ENCODE assay signal across 1 cellular context in the genomic region with DNA sequence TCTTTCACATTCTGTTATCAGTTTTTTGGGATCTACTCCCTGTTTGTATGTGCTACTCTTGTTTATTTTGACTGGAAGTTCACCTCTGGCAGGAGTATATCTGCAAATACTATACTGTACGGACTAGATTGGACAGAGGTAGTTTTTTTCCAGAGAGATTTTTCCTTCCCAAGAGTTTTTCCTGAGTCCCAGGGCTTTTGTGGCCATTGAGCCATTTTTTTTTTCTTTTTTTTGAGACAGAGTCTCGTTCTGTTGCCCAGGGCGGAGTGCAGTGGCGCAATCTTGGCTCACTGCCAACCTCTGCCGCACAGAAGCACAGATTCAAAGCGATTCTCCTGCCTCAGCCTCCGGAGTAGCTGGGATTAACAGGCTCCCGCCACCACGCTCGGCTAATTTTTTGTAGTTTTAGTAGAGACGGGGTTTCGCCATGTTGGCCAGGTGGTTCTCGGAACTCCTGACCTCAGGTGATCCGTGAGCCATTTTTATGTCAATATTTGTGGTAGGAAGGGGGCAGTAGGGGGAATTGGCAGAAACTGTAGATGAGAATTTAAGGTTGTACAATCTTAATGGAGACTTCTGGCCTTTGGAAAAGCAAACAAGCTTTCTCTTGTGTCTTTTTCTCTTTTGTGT.
TF ChIP-seq lines count a peak whose summit lies in the region.

No MANE protein-coding gene starts in this region.

TF ChIP-seq in HepG2, 621 proteins besides CTCF, POLR2A, EP300 and RAD21 (continued from another document and continues in another):
- TF ChIP-seq, protein P1, sequence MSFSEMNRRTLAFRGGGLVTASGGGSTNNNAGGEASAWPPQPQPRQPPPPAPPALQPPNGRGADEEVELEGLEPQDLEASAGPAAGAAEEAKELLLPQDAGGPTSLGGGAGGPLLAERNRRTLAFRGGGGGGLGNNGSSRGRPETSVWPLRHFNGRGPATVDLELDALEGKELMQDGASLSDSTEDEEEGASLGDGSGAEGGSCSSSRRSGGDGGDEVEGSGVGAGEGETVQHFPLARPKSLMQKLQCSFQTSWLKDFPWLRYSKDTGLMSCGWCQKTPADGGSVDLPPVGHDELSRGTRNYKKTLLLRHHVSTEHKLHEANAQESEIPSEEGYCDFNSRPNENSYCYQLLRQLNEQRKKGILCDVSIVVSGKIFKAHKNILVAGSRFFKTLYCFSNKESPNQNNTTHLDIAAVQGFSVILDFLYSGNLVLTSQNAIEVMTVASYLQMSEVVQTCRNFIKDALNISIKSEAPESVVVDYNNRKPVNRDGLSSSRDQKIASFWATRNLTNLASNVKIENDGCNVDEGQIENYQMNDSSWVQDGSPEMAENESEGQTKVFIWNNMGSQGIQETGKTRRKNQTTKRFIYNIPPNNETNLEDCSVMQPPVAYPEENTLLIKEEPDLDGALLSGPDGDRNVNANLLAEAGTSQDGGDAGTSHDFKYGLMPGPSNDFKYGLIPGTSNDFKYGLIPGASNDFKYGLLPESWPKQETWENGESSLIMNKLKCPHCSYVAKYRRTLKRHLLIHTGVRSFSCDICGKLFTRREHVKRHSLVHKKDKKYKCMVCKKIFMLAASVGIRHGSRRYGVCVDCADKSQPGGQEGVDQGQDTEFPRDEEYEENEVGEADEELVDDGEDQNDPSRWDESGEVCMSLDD (CRISPR knock-in tag; IDR thresholded peaks at IDR 0.05; ENCODE audit: borderline replicate concordance), result no peak
- TF ChIP-seq KAT2B (IDR thresholded peaks at IDR 0.05; ENCODE audit: borderline replicate concordance, low read depth, low read length) (no peak), GPN1 (CRISPR knock-in tag; IDR thresholded peaks at IDR 0.05; ENCODE audit: borderline replicate concordance) (no peak), KDM5B (CRISPR knock-in tag; IDR thresholded peaks at IDR 0.05; ENCODE audit: borderline replicate concordance) (no peak), CHD4 (IDR thresholded peaks at IDR 0.05; ENCODE audit: borderline replicate concordance, low read length) (peak; percentile 37; the same call in 1 of the 2 replicates), HCFC1 (IDR thresholded peaks at IDR 0.05; ENCODE audit: low read depth, low read length) (no peak), DMAP1 (CRISPR knock-in tag; IDR thresholded peaks at IDR 0.05) (peak; percentile 64; the same call in 1 of the 2 replicates), ZNF564 (CRISPR knock-in tag; IDR thresholded peaks at IDR 0.05) (no peak), GTF3A (CRISPR knock-in tag; conservative IDR thresholded peaks at IDR 0.05) (no peak), XBP1 (CRISPR knock-in tag; IDR thresholded peaks at IDR 0.05) (no peak), PRPF4 (IDR thresholded peaks at IDR 0.05; ENCODE audit: low read depth, low read length, poor library complexity, severe bottlenecking) (no peak), ZFY (CRISPR knock-in tag; IDR thresholded peaks at IDR 0.05) (0 out of 2 replicates have a peak, but pooled peaks have one; percentile 14), ONECUT2 (CRISPR knock-in tag; IDR thresholded peaks at IDR 0.05) (no peak), SAP130 (CRISPR knock-in tag; IDR thresholded peaks at IDR 0.05; ENCODE audit: low read depth) (peak; percentile 79), SIX1 (CRISPR knock-in tag; IDR thresholded peaks at IDR 0.05; ENCODE audit: borderline replicate concordance) (peak; percentile 77), ZNF691 (CRISPR knock-in tag; IDR thresholded peaks at IDR 0.05; ENCODE audit: borderline replicate concordance, low read depth) (peak; percentile 44; the same call in 1 of the 2 replicates), DNMT1 (CRISPR knock-in tag; IDR thresholded peaks at IDR 0.05) (no peak), REPIN1 (CRISPR knock-in tag; IDR thresholded peaks at IDR 0.05; ENCODE audit: borderline replicate concordance, low read depth) (peak; percentile 83; the same call in 1 of the 2 replicates), HHEX (CRISPR knock-in tag; IDR thresholded peaks at IDR 0.05) (0 out of 2 replicates have a peak, but pooled peaks have one; percentile 12), ELF3 (CRISPR knock-in tag; IDR thresholded peaks at IDR 0.05) (peak; percentile 58), ZNF207 (IDR thresholded peaks at IDR 0.05; ENCODE audit: borderline replicate concordance) (no peak), KLF11 (CRISPR knock-in tag; IDR thresholded peaks at IDR 0.05) (no peak), ZFAT (CRISPR knock-in tag; conservative IDR thresholded peaks at IDR 0.05) (no peak), ZMYM4 (CRISPR knock-in tag; IDR thresholded peaks at IDR 0.05) (peak; percentile 95), NRL (CRISPR knock-in tag; IDR thresholded peaks at IDR 0.05; ENCODE audit: borderline replicate concordance) (no peak), SETDB1 (CRISPR knock-in tag; IDR thresholded peaks at IDR 0.05; ENCODE audit: borderline replicate concordance) (no peak), ZKSCAN5 (CRISPR knock-in tag; IDR thresholded peaks at IDR 0.05) (no peak), NR3C1 (CRISPR knock-in tag; IDR thresholded peaks at IDR 0.05) (no peak), ZNF782 (CRISPR knock-in tag; IDR thresholded peaks at IDR 0.05; ENCODE audit: borderline replicate concordance) (no peak), ZKSCAN1 (IDR thresholded peaks at IDR 0.05; ENCODE audit: low read length) (0 out of 2 replicates have a peak, but pooled peaks have one; percentile 27), PHF21A (CRISPR knock-in tag; IDR thresholded peaks at IDR 0.05) (peak; percentile 94), GATA4 (IDR thresholded peaks at IDR 0.05; ENCODE audit: borderline replicate concordance, low read depth) (peak; percentile 72; the same call in 1 of the 2 replicates), ZNF12 (CRISPR knock-in tag; IDR thresholded peaks at IDR 0.05) (peak; percentile 75; the same call in 1 of the 2 replicates), ATF4 (CRISPR knock-in tag; IDR thresholded peaks at IDR 0.05) (peak in 1 of 2 experiments; percentile 70; a peak in 2 of 4 replicates), KDM2A (CRISPR knock-in tag; IDR thresholded peaks at IDR 0.05; ENCODE audit: borderline replicate concordance, low read depth) (peak; percentile 84), ZNF44 (CRISPR knock-in tag; IDR thresholded peaks at IDR 0.05) (peak; percentile 52; the same call in 1 of the 2 replicates), ZBTB43 (CRISPR knock-in tag; conservative IDR thresholded peaks at IDR 0.05) (peak; percentile 57; the same call in 1 of the 2 replicates), ZNF589 (CRISPR knock-in tag; conservative IDR thresholded peaks at IDR 0.05) (no peak), NCOA1 (CRISPR knock-in tag; IDR thresholded peaks at IDR 0.05) (no peak), RCOR2 (CRISPR knock-in tag; IDR thresholded peaks at IDR 0.05) (peak; percentile 92), ARID5B (CRISPR knock-in tag; IDR thresholded peaks at IDR 0.05) (peak; percentile 96), BHLHE40 (IDR thresholded peaks at IDR 0.05; ENCODE audit: low read length) (peak; percentile 56; the same call in 1 of the 2 replicates), RFX3 (CRISPR knock-in tag; IDR thresholded peaks at IDR 0.05) (no peak), ZNF788 (CRISPR knock-in tag; IDR thresholded peaks at IDR 0.05; ENCODE audit: borderline replicate concordance) (peak; percentile 80; the same call in 1 of the 2 replicates), GABPB1 (CRISPR knock-in tag; IDR thresholded peaks at IDR 0.05) (peak; percentile 52; the same call in 1 of the 2 replicates)
- TF ChIP-seq, protein P2, sequence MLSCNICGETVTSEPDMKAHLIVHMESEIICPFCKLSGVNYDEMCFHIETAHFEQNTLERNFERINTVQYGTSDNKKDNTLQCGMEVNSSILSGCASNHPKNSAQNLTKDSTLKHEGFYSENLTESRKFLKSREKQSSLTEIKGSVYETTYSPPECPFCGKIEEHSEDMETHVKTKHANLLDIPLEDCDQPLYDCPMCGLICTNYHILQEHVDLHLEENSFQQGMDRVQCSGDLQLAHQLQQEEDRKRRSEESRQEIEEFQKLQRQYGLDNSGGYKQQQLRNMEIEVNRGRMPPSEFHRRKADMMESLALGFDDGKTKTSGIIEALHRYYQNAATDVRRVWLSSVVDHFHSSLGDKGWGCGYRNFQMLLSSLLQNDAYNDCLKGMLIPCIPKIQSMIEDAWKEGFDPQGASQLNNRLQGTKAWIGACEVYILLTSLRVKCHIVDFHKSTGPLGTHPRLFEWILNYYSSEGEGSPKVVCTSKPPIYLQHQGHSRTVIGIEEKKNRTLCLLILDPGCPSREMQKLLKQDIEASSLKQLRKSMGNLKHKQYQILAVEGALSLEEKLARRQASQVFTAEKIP (CRISPR knock-in tag; IDR thresholded peaks at IDR 0.05; ENCODE audit: borderline replicate concordance), result no peak
- TF ChIP-seq, protein P3, sequence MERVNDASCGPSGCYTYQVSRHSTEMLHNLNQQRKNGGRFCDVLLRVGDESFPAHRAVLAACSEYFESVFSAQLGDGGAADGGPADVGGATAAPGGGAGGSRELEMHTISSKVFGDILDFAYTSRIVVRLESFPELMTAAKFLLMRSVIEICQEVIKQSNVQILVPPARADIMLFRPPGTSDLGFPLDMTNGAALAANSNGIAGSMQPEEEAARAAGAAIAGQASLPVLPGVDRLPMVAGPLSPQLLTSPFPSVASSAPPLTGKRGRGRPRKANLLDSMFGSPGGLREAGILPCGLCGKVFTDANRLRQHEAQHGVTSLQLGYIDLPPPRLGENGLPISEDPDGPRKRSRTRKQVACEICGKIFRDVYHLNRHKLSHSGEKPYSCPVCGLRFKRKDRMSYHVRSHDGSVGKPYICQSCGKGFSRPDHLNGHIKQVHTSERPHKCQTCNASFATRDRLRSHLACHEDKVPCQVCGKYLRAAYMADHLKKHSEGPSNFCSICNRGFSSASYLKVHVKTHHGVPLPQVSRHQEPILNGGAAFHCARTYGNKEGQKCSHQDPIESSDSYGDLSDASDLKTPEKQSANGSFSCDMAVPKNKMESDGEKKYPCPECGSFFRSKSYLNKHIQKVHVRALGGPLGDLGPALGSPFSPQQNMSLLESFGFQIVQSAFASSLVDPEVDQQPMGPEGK (CRISPR knock-in tag; IDR thresholded peaks at IDR 0.05), result peak; percentile 89
- TF ChIP-seq, protein P4, sequence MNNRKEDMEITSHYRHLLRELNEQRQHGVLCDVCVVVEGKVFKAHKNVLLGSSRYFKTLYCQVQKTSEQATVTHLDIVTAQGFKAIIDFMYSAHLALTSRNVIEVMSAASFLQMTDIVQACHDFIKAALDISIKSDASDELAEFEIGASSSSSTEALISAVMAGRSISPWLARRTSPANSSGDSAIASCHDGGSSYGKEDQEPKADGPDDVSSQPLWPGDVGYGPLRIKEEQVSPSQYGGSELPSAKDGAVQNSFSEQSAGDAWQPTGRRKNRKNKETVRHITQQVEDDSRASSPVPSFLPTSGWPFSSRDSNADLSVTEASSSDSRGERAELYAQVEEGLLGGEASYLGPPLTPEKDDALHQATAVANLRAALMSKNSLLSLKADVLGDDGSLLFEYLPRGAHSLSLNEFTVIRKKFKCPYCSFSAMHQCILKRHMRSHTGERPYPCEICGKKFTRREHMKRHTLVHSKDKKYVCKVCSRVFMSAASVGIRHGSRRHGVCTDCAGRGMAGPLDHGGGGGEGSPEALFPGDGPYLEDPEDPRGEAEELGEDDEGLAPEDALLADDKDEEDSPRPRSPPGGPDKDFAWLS (CRISPR knock-in tag; IDR thresholded peaks at IDR 0.05; ENCODE audit: borderline replicate concordance), result no peak
